In the genomic region with DNA sequence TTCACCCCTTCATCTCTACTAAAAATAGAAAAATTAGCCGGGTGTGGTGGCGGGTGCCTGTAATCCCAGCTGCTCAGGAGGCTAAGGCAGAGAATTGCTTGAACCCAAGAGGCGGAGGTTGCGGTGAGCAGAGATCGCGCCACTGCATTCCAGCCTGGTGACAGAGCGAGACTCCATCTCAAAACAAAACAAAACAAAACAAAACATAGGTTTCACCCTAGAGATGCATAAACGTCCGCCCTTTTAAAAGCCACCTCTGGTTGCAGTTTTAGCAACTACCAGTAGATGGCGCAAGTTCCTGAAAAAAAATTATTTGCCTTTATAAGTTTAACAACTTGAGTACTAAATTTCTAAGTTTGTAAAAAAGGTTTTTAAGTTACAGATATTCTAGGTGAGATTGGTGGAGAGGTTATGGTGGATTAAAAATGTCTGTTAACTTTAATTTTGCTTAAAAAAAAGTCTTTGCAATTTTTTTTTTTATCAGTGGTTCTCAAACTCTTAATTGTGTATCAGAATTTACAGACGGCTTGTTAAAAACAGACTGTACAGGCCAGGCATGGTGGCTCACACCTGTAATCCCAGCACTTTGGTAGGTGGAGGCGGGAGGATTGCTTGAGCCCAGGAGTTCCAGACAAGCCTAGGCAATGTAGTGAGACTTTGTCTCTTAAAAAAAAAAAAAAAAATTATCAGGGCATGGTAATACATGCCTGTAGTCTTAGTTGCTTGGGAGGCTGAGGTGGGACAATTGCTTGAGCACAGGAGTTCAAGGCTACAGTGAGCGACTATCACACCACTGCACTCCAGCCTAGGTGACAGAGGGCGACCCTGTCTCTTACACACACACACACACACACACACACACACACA, we compare ENCODE assay signal across 8 cellular contexts. TPM values are rescaled to one million over a fixed set of nuclear protein-coding genes. Genes with fewer than 3 reads are reported as not detected.
A peak's percentile ranks its signal among the peaks of the same experiment; 100 is the strongest.
DNase-seq lines count a peak whose midpoint lies in the region; ATAC-seq and TF ChIP-seq lines count a peak whose summit lies in the region.

No MANE protein-coding gene starts in this region.

- TF ChIP-seq CTCF in CD4-positive, alpha-beta T cell (IDR thresholded peaks at IDR 0.05), result peak; percentile 76
- TF ChIP-seq CTCF in fibroblast of mammary gland (conservative IDR thresholded peaks at IDR 0.05; ENCODE audit: control insufficient read depth, insufficient read depth, low read depth, low read length), result peak; percentile 82
- TF ChIP-seq CTCF in ovary (IDR thresholded peaks at IDR 0.05), result peak; percentile 47 to 66 (median 52)

- intact Hi-C loops in CD4-positive, alpha-beta T cell (cut with DNase I, micrococcal nuclease), result loop anchor here (1.0 to 5.0 kb wide), 4 partner anchors 104 to 759 kb away; a partner anchor contains a TSS
- intact Hi-C loops in ovary (cut with DNase I), result loop anchor here in 1 of 4 donors (10.0 kb wide), 1 partner anchor 302 kb away; no protein-coding TSS in a partner anchor

- no peaks in the 10 kb centered on the region for H3K4me1 ChIP-seq in ovary (ENCODE audit: insufficient read depth)

- POLR2A ChIA-PET in CD4-positive, alpha-beta T cell (lab: Charles Lee), result no interaction called here

- H3K27ac Mint-ChIP-seq in CD4-positive, alpha-beta T cell, result peak overlapping the region; percentile 72

- H3K27ac ChIP-seq in CD4-positive, alpha-beta T cell (ENCODE audit: low read depth, low read length), result peak overlapping the region; percentile 25
- no peak overlapping the region for H3K27ac ChIP-seq in ovary

- H3K4me3 Mint-ChIP-seq in CD4-positive, alpha-beta T cell, result peak overlapping the region; percentile 44

- CTCF ChIA-PET in CD4-positive, alpha-beta T cell (lab: Charles Lee), result interaction anchor here (1.7 kb wide), 1 partner anchor 299 kb away, joined by 5 read pairs; no protein-coding TSS in a partner anchor

- H3K27me3 ChIP-seq in CD4-positive, alpha-beta T cell (ENCODE audit: control insufficient read depth, insufficient read depth, low read length), result no peaks in the 10 kb centered on the region
- H3K27me3 ChIP-seq in H7 (ENCODE audit: control insufficient read depth, insufficient read depth, low read length) (no peaks in the 10 kb centered on the region), ovary (no peaks in the 10 kb centered on the region)

- DNase-seq in CD4-positive, alpha-beta T cell, result peak; percentile 15 to 54 (median 40)
- peak; percentile 22 for DNase-seq in H7
- peak; percentile 34 for DNase-seq in NOMO-1 treated with DMSO at 0.1 percent for 48 hours (lab: John Stamatoyannopoulos, UW; ENCODE audit: unreplicated experiment)
- peak; percentile 58 for DNase-seq in activated T-cell treated with anti-CD3 and anti-CD28 coated beads, Interleukin-2, amount 50 U/mL, for 1 hour
- peak; percentile 67 for DNase-seq in fibroblast of mammary gland (ENCODE audit: low read depth)
- DNase-seq in ovary, result peak in 1 of 5 donors; percentile 37
- no peak for DNase-seq in ecto neural progenitor cell (ENCODE audit: low spot score)

- ATAC-seq in CD4-positive, alpha-beta T cell (ENCODE audit: poor library complexity), result peak; percentile 51
- ATAC-seq in GM18517 (IDR thresholded peaks at IDR 0.05; ENCODE audit: unreplicated experiment), result no peak

- H3K36me3 Mint-ChIP-seq in CD4-positive, alpha-beta T cell (ENCODE audit: low read depth), result peaks cover 40% of the 10 kb centered on the region

- WGBS in ovary, 3 donors, result 45 to 60% (median 46%) methylated on average over 14 of the region's 14 CpGs

- H3K9me3 Mint-ChIP-seq in CD4-positive, alpha-beta T cell, result no peaks in the 10 kb centered on the region

- no peaks in the 10 kb centered on the region for H3K9me3 ChIP-seq in CD4-positive, alpha-beta T cell (ENCODE audit: control insufficient read depth, low read length)
- no peaks in the 10 kb centered on the region for H3K9me3 ChIP-seq in ovary

- no peaks in the 10 kb centered on the region for H3K27me3 Mint-ChIP-seq in CD4-positive, alpha-beta T cell

- H3K36me3 ChIP-seq in H7 (replicated peaks; ENCODE audit: control insufficient read depth, insufficient read depth, low read length), result peaks cover 1% of the 10 kb centered on the region
- no peaks in the 10 kb centered on the region for H3K36me3 ChIP-seq in ovary

- TF ChIP-seq POLR2A in ovary (IDR thresholded peaks at IDR 0.05), result no peak

- no peak overlapping the region for H3K4me3 ChIP-seq in H7 (ENCODE audit: insufficient read depth, low read depth, low read length)
- no peak overlapping the region for H3K4me3 ChIP-seq in fibroblast of mammary gland (ENCODE audit: control insufficient read depth, low read depth, low read length)
- no peak overlapping the region for H3K4me3 ChIP-seq in ovary

- H3K4me1 Mint-ChIP-seq in CD4-positive, alpha-beta T cell (ENCODE audit: low read depth), result peaks cover 57% of the 10 kb centered on the region

- TF ChIP-seq EP300 in ovary (IDR thresholded peaks at IDR 0.05), result no peak

RNA-seq across cellular contexts. Expression of a gene that starts 42.1 kb away (rescaled TPM):
- total RNA-seq in CD4-positive, alpha-beta T cell, result 10 to 100 TPM; 76.9 to 80.5 TPM
- 11.4 and 14.2 TPM in 2 replicates for total RNA-seq in H7 (2014; rRNA removed; shearing (Covaris generic))
- total RNA-seq in ovary, result 10 to 100 TPM; 22.3 to 31.1 (median 28.6) TPM
- polyA plus RNA-seq in ovary, result 10 to 100 TPM; 14.5 to 15.1 TPM
